In the genomic region with DNA sequence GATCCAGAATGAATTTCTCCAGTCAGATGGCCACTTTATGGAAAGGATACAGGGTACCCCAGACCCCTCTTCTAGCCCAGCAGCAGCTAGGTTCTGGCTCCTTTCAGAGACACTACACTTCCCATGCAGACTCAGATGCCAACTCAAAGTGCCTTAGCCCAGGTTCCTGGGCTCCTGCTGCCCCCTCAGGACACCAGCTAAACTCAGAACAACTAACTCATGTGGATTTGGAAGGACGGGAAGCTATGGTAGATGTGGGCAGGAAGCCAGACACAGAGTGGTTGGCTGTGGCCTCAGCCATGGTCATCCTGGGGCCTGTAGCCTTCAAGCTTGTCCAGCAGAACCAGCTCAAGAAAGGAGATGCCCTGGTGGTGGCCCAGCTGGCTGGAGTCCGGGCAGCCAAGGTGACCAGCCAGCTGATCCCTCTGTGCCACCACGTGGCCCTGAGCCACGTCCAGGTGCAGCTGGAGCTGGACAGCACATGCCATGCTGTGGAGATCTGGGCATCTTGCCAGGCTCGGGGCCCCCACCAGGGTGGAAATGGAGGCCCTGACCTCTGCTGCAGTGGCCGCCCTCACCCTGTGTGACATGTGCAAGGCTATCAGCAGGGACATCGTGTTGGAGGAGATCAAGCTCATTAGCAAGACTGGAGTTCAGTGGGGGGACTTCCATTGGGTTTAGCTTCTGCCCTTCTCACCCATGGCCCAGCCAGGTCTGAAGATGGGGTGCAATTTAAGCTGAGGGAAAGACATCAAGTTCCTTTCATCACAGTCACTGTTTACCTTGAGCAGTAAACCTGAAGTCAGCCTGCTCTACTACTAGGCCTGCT, we compare ENCODE assay signal across 21 cellular contexts.
DNase-seq lines count a peak whose midpoint lies in the region; ATAC-seq and TF ChIP-seq lines count a peak whose summit lies in the region.
"Had no signal": no experiment of that assay in that cellular context is flagged by ENCODE, and none has a peak within 500 bp of the region (broad histone marks: within the 10 kb centered on the region; RNA-seq: fewer than 3 reads in every experiment).

No MANE protein-coding gene starts in this region.

- ATAC-seq in foreskin keratinocyte (no peak), GM18519 (IDR thresholded peaks at IDR 0.05; ENCODE audit: low FRiP score, unreplicated experiment) (no peak)
- ATAC-seq: activated CD8-positive, alpha-beta T cell treated with anti-CD3 and anti-CD28 coated beads, Interleukin-2, amount 10 ng/mL, durations not matched to agents 7 days and 5 days; K562 had no signal

- TF ChIP-seq EP300 in esophagus muscularis mucosa (IDR thresholded peaks at IDR 0.05) (no peak), ovary (IDR thresholded peaks at IDR 0.05) (no peak)

- peaks cover 10 to 38% (median 35%) of the 10 kb centered on the region in 4 donors for H3K4me1 ChIP-seq in esophagus muscularis mucosa
- peaks cover 9% of the 10 kb centered on the region for H3K4me1 ChIP-seq in ovary (ENCODE audit: insufficient read depth)
- H3K4me1 ChIP-seq in foreskin keratinocyte: peaks cover 3% of the 10 kb centered on the region

- H3K4me3 ChIP-seq in esophagus muscularis mucosa: no peak overlapping the region
- no peak overlapping the region for H3K4me3 ChIP-seq in ovary
- H3K4me3 ChIP-seq: K562, thyroid gland had no signal

- DNase-seq in COLO668 (lab: John Stamatoyannopoulos, UW; ENCODE audit: unreplicated experiment) (peak; percentile 18), SHP77 (lab: John Stamatoyannopoulos, UW) (peak; percentile 23 to 67), esophagus muscularis mucosa (ENCODE audit: extremely low spot score) (peak; percentile 89), ovary (peak; percentile 28 to 68 (median 52)), DMS153 (lab: John Stamatoyannopoulos, UW) (no peak), cerebellum (ENCODE audit: low spot score) (no peak), foreskin keratinocyte (no peak)
- DNase-seq: activated CD8-positive, alpha-beta T cell treated with anti-CD3 and anti-CD28 coated beads, Interleukin-2, amount 10 ng/mL, durations not matched to agents 7 days and 5 days; activated effector memory CD4-positive, alpha-beta T cell treated with Interleukin-2 at 50 U/mL for 16 hours; activated T-cell treated with anti-CD3 and anti-CD28 coated beads for 4 hours; islet precursor cell; NCI-H1105 treated with DMSO at 0.1 percent for 48 hours; NCI-H446 treated with DMSO at 0.1 percent for 48 hours; PC-3; retina; SIG-M5; stimulated activated CD4-positive, alpha-beta T cell treated with anti-CD3 and anti-CD28 coated beads, Interleukin-12 subunit alpha, Interleukin-12 subunit beta, amount 100 ng/mL, for 4 hours; stimulated activated CD4-positive, alpha-beta T cell treated with anti-CD3 and anti-CD28 coated beads, Interleukin-4, amount 100 ng/mL, for 24 hours had no signal

- 90% methylated on average over 1 of the region's 7 CpGs for WGBS in esophagus muscularis mucosa
- WGBS in ovary, 3 donors: 69 to 72% (median 71%) methylated on average over 6 to 7 of the region's 7 CpGs

- H3K27ac ChIP-seq in esophagus muscularis mucosa (replicated peaks in 1 of 4) (peak overlapping the region in 3 of 4 donors; percentile 51 to 73 (median 58)), ovary (peak overlapping the region in 1 of 2 donors; percentile 76), foreskin keratinocyte (no peak overlapping the region)

- H3K27me3 ChIP-seq in esophagus muscularis mucosa: no peaks in the 10 kb centered on the region
- no peaks in the 10 kb centered on the region for H3K27me3 ChIP-seq in ovary
- H3K27me3 ChIP-seq in foreskin keratinocyte: no peaks in the 10 kb centered on the region
- H3K27me3 ChIP-seq: thyroid gland had no signal

- no peaks in the 10 kb centered on the region for H3K9me3 ChIP-seq in esophagus muscularis mucosa
- no peaks in the 10 kb centered on the region for H3K9me3 ChIP-seq in ovary
- H3K9me3 ChIP-seq: thyroid gland had no signal

- no peaks in the 10 kb centered on the region for H3K36me3 ChIP-seq in esophagus muscularis mucosa
- no peaks in the 10 kb centered on the region for H3K36me3 ChIP-seq in ovary
- H3K36me3 ChIP-seq: thyroid gland had no signal

- TF ChIP-seq CTCF in esophagus muscularis mucosa (IDR thresholded peaks at IDR 0.05) (no peak), ovary (IDR thresholded peaks at IDR 0.05) (no peak), foreskin keratinocyte (conservative IDR thresholded peaks at IDR 0.05) (no peak)

- intact Hi-C loops in esophagus muscularis mucosa (cut with DNase I): no loop called here
- intact Hi-C loops in ovary (cut with DNase I): no loop called here

- TF ChIP-seq POLR2A in esophagus muscularis mucosa (IDR thresholded peaks at IDR 0.05; ENCODE audit: low read depth) (no peak), ovary (IDR thresholded peaks at IDR 0.05) (no peak)

Comparison
In these comparisons a context has a peak if more than half of its experiments do, and no peak if none do; other contexts are left out.
1. DNase-seq: peak in COLO668 (single experiment), SHP77 (2 of 2), esophagus muscularis mucosa (single experiment) and ovary (5 of 5); none in DMS153 (single experiment), cerebellum (single experiment) and foreskin keratinocyte (0 of 2).